In the genomic region with DNA sequence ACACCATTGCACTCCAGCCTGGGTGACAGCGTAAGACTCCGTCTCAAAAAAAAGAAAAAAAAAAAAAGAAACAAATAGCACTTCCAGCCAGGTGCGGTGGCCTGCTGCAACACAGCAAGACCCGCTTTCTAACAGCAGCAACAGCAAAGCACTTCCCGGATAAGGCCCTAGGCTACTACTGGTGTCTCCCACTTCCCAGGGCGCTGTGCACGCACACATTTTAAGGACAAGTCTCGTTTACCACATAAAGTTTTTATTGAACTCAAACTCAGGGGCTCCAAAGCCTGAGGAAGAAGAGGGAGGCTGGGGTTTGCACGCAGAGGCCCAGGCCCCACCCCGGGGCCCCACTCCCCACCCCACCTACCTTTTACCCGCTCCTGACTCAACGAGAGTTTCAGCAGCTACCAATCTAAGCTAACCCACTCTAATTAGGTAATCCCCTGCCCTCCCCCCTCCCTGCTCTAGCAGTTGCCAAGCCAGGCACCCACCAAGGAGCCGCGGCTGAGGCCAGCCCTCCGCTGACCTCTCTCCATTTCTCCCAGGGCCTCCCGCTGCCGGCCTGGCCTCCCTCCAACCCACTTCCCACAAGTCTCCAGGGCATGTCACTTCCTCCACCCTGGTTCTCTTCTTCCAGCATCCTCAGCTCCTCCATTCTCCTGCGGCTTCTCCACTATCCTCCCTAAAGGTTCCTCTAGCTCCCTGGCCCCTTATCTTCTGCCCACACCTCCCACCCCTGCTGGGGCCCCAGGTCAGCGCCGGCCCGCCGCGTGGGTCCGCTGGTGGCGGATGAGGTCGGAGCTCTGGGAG, we compare ENCODE assay signal across 1 cellular context.
TF ChIP-seq lines count a peak whose summit lies in the region.

No MANE protein-coding gene starts in this region.

TF ChIP-seq in endothelial cell of umbilical vein, 7 proteins besides CTCF, POLR2A, EP300 and RAD21:
- TF ChIP-seq, protein P1, sequence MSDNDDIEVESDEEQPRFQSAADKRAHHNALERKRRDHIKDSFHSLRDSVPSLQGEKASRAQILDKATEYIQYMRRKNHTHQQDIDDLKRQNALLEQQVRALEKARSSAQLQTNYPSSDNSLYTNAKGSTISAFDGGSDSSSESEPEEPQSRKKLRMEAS (IDR thresholded peaks at IDR 0.05; ENCODE audit: insufficient read depth, insufficient read length) = no peak
- TF ChIP-seq JUN (IDR thresholded peaks at IDR 0.05; ENCODE audit: borderline replicate concordance, insufficient read depth, insufficient read length, low read depth) = no peak
- TF ChIP-seq MYC (IDR thresholded peaks at IDR 0.05; ENCODE audit: low read depth, low read length) = no peak
- no peak for TF ChIP-seq POLR2AphosphoS5 (IDR thresholded peaks at IDR 0.05; ENCODE audit: insufficient read depth, low read depth, low read length)
- no peak for TF ChIP-seq FOS (IDR thresholded peaks at IDR 0.05; ENCODE audit: borderline replicate concordance, insufficient read depth, low read length)
- no peak for TF ChIP-seq EZH2 (IDR thresholded peaks at IDR 0.05; ENCODE audit: borderline replicate concordance, low read depth, low read length, severe bottlenecking)
- no peak for TF ChIP-seq GATA2 (IDR thresholded peaks at IDR 0.05; ENCODE audit: insufficient read depth, insufficient read length, low read depth, low read length)
